In genomic region chr22:38075105-38075825, GRCh38 we compare ENCODE assay signal across 17 cellular contexts. TPM values are rescaled to one million over a fixed set of nuclear protein-coding genes. Genes with fewer than 3 reads are reported as not detected.
"Had no signal": no experiment of that assay in that cellular context is flagged by ENCODE, and none has a peak within 500 bp of the region (broad histone marks: within the 10 kb centered on the region; RNA-seq: fewer than 3 reads in every experiment).

No MANE protein-coding gene starts in this region.

- H3K4me1 ChIP-seq: body of pancreas had no signal

- H3K4me3 ChIP-seq: body of pancreas, sigmoid colon had no signal

- H3K27ac ChIP-seq: body of pancreas, sigmoid colon had no signal

- H3K27me3 ChIP-seq: body of pancreas had no signal

- H3K27ac Mint-ChIP-seq: activated naive CD8-positive, alpha-beta T cell; activated T-helper 1 cell treated with anti-CD3 and anti-CD28 coated beads, Interleukin-12 subunit alpha, Interleukin-12 subunit beta, Interleukin-2, Interleukin-4 antibody, amounts not matched to agents 30 ng/mL and 10 ng/mL and 1 ng/mL, durations not matched to agents 14 hours and 24 hours and 36 hours; stimulated activated memory B cell treated with anti-CD40 and anti-IgM and Interleukin-4, amounts not matched to agents 10 μg/mL and 1 μg/mL and 100 μg/mL, for 72 hours; T-helper 1 cell treated with Interleukin-12 subunit alpha and Interleukin-12 subunit beta and Interleukin-4 antibody, amounts not matched to agents 30 μg/mL and 1 μg/mL, for 36 hours had no signal

- DNase-seq: activated gamma-delta T cell treated with Interleukin-2 at 50 U/mL for 16 hours; activated T-cell treated with anti-CD3 and anti-CD28 coated beads for 4 hours; amygdala; body of pancreas; erythroblast; foreskin melanocyte; mesendoderm; naive thymus-derived CD8-positive, alpha-beta T cell; sigmoid colon; stimulated activated CD4-positive, alpha-beta T cell treated with anti-CD3 and anti-CD28 coated beads, Interleukin-4, amount 100 ng/mL, for 4 hours had no signal

- ATAC-seq: activated CD4-positive, CD25-positive, alpha-beta regulatory T cell treated with anti-CD3 and anti-CD28 coated beads, Interleukin-2, amount 50 U/mL, for 24 hours; body of pancreas; naive thymus-derived CD8-positive, alpha-beta T cell; stimulated activated memory B cell treated with anti-CD40 and anti-IgM and Interleukin-4, amounts not matched to agents 10 μg/mL and 1 μg/mL and 100 μg/mL, for 72 hours had no signal

- H3K9me3 ChIP-seq: body of pancreas, sigmoid colon had no signal

- H3K4me3 Mint-ChIP-seq: activated naive CD8-positive, alpha-beta T cell; activated T-helper 1 cell treated with anti-CD3 and anti-CD28 coated beads, Interleukin-12 subunit alpha, Interleukin-12 subunit beta, Interleukin-2, Interleukin-4 antibody, amounts not matched to agents 30 ng/mL and 10 ng/mL and 1 ng/mL, durations not matched to agents 14 hours and 24 hours and 36 hours; naive thymus-derived CD8-positive, alpha-beta T cell; stimulated activated memory B cell treated with anti-CD40 and anti-IgM and Interleukin-4, amounts not matched to agents 10 μg/mL and 1 μg/mL and 100 μg/mL, for 72 hours; T-helper 1 cell treated with Interleukin-12 subunit alpha and Interleukin-12 subunit beta and Interleukin-4 antibody, amounts not matched to agents 30 μg/mL and 1 μg/mL, for 36 hours had no signal

- H3K9me3 Mint-ChIP-seq: activated T-helper 1 cell treated with anti-CD3 and anti-CD28 coated beads, Interleukin-12 subunit alpha, Interleukin-12 subunit beta, Interleukin-2, Interleukin-4 antibody, amounts not matched to agents 30 ng/mL and 10 ng/mL and 1 ng/mL, durations not matched to agents 14 hours and 24 hours and 36 hours; naive thymus-derived CD8-positive, alpha-beta T cell; stimulated activated memory B cell treated with anti-CD40 and anti-IgM and Interleukin-4, amounts not matched to agents 10 μg/mL and 1 μg/mL and 100 μg/mL, for 72 hours; T-helper 1 cell treated with Interleukin-12 subunit alpha and Interleukin-12 subunit beta and Interleukin-4 antibody, amounts not matched to agents 30 μg/mL and 1 μg/mL, for 36 hours had no signal

- H3K4me1 Mint-ChIP-seq: stimulated activated memory B cell treated with anti-CD40 and anti-IgM and Interleukin-4, amounts not matched to agents 10 μg/mL and 1 μg/mL and 100 μg/mL, for 72 hours had no signal

- H3K36me3 Mint-ChIP-seq: activated naive CD8-positive, alpha-beta T cell had no signal

RNA-seq across cellular contexts. Expression of gene SLC16A8, which starts 8.7 kb away (rescaled TPM):
- total RNA-seq: body of pancreas; cardiac septum; naive thymus-derived CD8-positive, alpha-beta T cell had no signal
- polyA plus RNA-seq: naive thymus-derived CD8-positive, alpha-beta T cell had no signal

RNA-seq across cellular contexts. Expression of gene BAIAP2L2, which starts 35.2 kb away (rescaled TPM):
- total RNA-seq: urinary bladder had no signal
- polyA plus RNA-seq: naive thymus-derived CD8-positive, alpha-beta T cell had no signal
